Comparison of ENCODE assay signal across 22 cellular contexts in genomic region chr12:96167492-96167891, GRCh38.
"Had no signal": no experiment of that assay in that cellular context is flagged by ENCODE, and none has a peak within 500 bp of the region (broad histone marks: within the 10 kb centered on the region; RNA-seq: fewer than 3 reads in every experiment).

No MANE protein-coding gene starts in this region.

- H3K4me3 Mint-ChIP-seq: naive thymus-derived CD8-positive, alpha-beta T cell; nephron progenitor cell; stimulated activated memory B cell treated with anti-CD40 and anti-IgM and Interleukin-4, amounts not matched to agents 10 μg/mL and 1 μg/mL and 100 μg/mL, for 72 hours had no signal

- H3K27ac Mint-ChIP-seq: naive thymus-derived CD8-positive, alpha-beta T cell; nephron progenitor cell; progenitor cell of endocrine pancreas; stimulated activated memory B cell treated with anti-CD40 and anti-IgM and Interleukin-4, amounts not matched to agents 10 μg/mL and 1 μg/mL and 100 μg/mL, for 72 hours had no signal

- H3K4me3 ChIP-seq: cardiac muscle cell, gastrocnemius medialis, ovary, sigmoid colon, testis, tibial nerve, vagina had no signal

- DNase-seq: cortex of kidney; foreskin fibroblast; gastrocnemius medialis; mammary epithelial cell; mesendoderm; midbrain; naive thymus-derived CD8-positive, alpha-beta T cell; nephron progenitor cell; occipital lobe; ovary; sigmoid colon; stimulated activated CD4-positive, alpha-beta T cell treated with anti-CD3 and anti-CD28 coated beads, Interleukin-4, amount 100 ng/mL, for 4 hours; stimulated activated naive CD8-positive, alpha-beta T cell treated with anti-CD3 and anti-CD28 coated beads, Interleukin-15, Interleukin-2, amounts not matched to agents 100 U/mL and 50 U/mL, for 24 hours; substantia nigra; testis had no signal

- H3K4me1 ChIP-seq: sigmoid colon, testis, tibial nerve, vagina had no signal

- H3K27me3 ChIP-seq: cardiac muscle cell, gastrocnemius medialis, ovary, sigmoid colon, testis, tibial nerve, vagina had no signal

- H3K36me3 ChIP-seq: cardiac muscle cell, gastrocnemius medialis, ovary, sigmoid colon, tibial nerve, vagina had no signal

- H3K27ac ChIP-seq: cardiac muscle cell, epithelial cell of prostate, ovary, testis, tibial nerve, vagina had no signal

- ATAC-seq: esophagus mucosa; gastrocnemius medialis; naive thymus-derived CD8-positive, alpha-beta T cell; stimulated activated memory B cell treated with anti-CD40 and anti-IgM and Interleukin-4, amounts not matched to agents 10 μg/mL and 1 μg/mL and 100 μg/mL, for 72 hours; stimulated activated naive CD8-positive, alpha-beta T cell treated with anti-CD3 and anti-CD28 coated beads, Interleukin-15, Interleukin-2, amounts not matched to agents 100 U/mL and 50 U/mL, for 24 hours had no signal

- H3K9me3 Mint-ChIP-seq: naive thymus-derived CD8-positive, alpha-beta T cell; nephron progenitor cell; stimulated activated memory B cell treated with anti-CD40 and anti-IgM and Interleukin-4, amounts not matched to agents 10 μg/mL and 1 μg/mL and 100 μg/mL, for 72 hours had no signal

- H3K9me3 ChIP-seq: gastrocnemius medialis, ovary, sigmoid colon, testis, tibial nerve, vagina had no signal

- H3K27me3 Mint-ChIP-seq: stimulated activated memory B cell treated with anti-CD40 and anti-IgM and Interleukin-4, amounts not matched to agents 10 μg/mL and 1 μg/mL and 100 μg/mL, for 72 hours had no signal

- H3K36me3 Mint-ChIP-seq: naive thymus-derived CD8-positive, alpha-beta T cell; stimulated activated memory B cell treated with anti-CD40 and anti-IgM and Interleukin-4, amounts not matched to agents 10 μg/mL and 1 μg/mL and 100 μg/mL, for 72 hours had no signal
